In the genomic region with DNA sequence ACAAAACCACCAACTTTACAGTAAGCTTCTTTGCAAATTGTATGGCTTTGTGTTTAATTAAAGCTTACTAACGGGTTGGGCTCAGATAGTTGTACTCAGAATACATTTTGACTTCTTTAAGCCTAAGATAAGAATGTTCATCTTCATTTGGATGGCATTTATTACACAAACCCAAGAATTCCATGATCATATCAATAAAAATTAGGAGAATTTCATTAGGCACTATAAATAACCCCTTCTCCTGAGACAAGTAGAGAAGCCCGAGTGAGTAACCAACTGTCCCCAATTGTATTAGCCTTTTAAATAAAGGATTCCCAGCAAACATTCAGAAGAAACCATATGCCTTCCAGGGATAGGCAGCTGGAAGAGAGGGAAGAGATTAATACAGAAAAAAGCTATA, we compare ENCODE assay signal across 8 cellular contexts.
"Had no signal": no experiment of that assay in that cellular context is flagged by ENCODE, and none has a peak within 500 bp of the region (broad histone marks: within the 10 kb centered on the region; RNA-seq: fewer than 3 reads in every experiment).

No MANE protein-coding gene starts in this region.

- ATAC-seq: K562 had no signal

- H3K27ac ChIP-seq: GM23248 had no signal

- FAIRE-seq: H1, H54, HTR-8/SVneo, K562 had no signal

- H3K4me3 Mint-ChIP-seq: H9 had no signal

- DNase-seq: GM23248, H9, HCEC 1CT, IMR-90 had no signal

- H3K4me3 ChIP-seq: GM23248, K562 had no signal

- H2AFZ ChIP-seq: GM23248 had no signal

- H3K27ac Mint-ChIP-seq: H9 had no signal

- H3K9me3 Mint-ChIP-seq: H9 had no signal

- H3K9ac ChIP-seq: GM23248 had no signal
